35 cellular contexts compared by ENCODE assay signal in the genomic region with DNA sequence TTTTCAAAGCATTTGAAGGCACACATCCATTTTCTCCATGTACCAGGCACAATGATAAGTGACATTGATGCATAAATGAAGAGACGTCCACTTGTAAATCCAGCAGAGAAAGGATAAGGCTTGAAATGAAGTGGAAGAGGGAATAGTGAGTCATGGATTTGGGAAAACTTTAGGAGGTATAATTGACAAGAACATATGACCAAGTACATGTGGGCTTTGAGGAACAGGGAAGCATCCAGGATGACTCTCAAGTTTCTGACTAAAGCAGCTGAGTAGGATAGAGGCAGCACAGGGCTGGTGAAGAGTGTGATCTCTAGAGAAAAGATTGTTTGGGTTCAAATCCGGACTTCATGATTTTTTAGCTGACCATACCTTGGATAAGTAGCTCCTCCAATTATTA. TPM values are rescaled to one million over a fixed set of nuclear protein-coding genes. Genes with fewer than 3 reads are reported as not detected.
"Had no signal": no experiment of that assay in that cellular context is flagged by ENCODE, and none has a peak within 500 bp of the region (broad histone marks: within the 10 kb centered on the region; RNA-seq: fewer than 3 reads in every experiment).

No MANE protein-coding gene starts in this region.

- H3K4me1 ChIP-seq: breast epithelium, colonic mucosa, esophagus squamous epithelium, heart left ventricle had no signal

- H3K27ac Mint-ChIP-seq: activated CD4-positive, alpha-beta memory T cell treated with anti-CD3 and anti-CD28 coated beads, Interleukin-2, amount 10 ng/mL, durations not matched to agents 7 days and 5 days; activated CD4-positive, alpha-beta T cell treated with anti-CD3 and anti-CD28 coated beads for 36 hours; activated CD4-positive, alpha-beta T cell treated with anti-CD3 and anti-CD28 coated beads, Interleukin-2, amount 10 ng/mL, durations not matched to agents 24 days and 14 days; activated naive CD8-positive, alpha-beta T cell; activated T-helper 17 cell treated with anti-CD3 and anti-CD28 coated beads, Interleukin-2, amount 50 U/mL, for 72 hours; brain; T-helper 17 cell; T-helper 2 cell treated with Interferon-gamma antibody and Interleukin-4, amounts not matched to agents 5 μg/mL and 100 μg/mL, for 36 hours had no signal

- H3K27ac ChIP-seq: breast epithelium, cardiac muscle cell, colonic mucosa, epithelial cell of prostate, esophagus squamous epithelium, heart left ventricle, WERI-Rb-1 had no signal

- ATAC-seq: activated CD4-positive, alpha-beta T cell treated with anti-CD3 and anti-CD28 coated beads for 36 hours; activated T-cell treated with anti-CD3 and anti-CD28 coated beads, Interleukin-2, amount 50 U/mL, for 4 hours; activated T-helper 17 cell treated with anti-CD3 and anti-CD28 coated beads, Interleukin-2, amount 50 U/mL, for 72 hours; heart left ventricle; T-helper 17 cell had no signal

- DNase-seq: activated CD4-positive, alpha-beta memory T cell treated with anti-CD3 and anti-CD28 coated beads, Interleukin-2, amount 10 ng/mL, durations not matched to agents 7 days and 5 days; activated CD4-positive, alpha-beta T cell treated with anti-CD3 and anti-CD28 coated beads for 36 hours; activated CD4-positive, alpha-beta T cell treated with anti-CD3 and anti-CD28 coated beads, Interleukin-2, amount 10 ng/mL, durations not matched to agents 24 days and 14 days; activated CD4-positive, alpha-beta T cell treated with anti-CD3 and anti-CD28 coated beads, Interleukin-2, amount 50 U/mL, for 4 hours; activated CD4-positive, CD25-positive, alpha-beta regulatory T cell; activated CD4-positive, CD25-positive, alpha-beta regulatory T cell treated with anti-CD3 and anti-CD28 coated beads, Interleukin-2, amount 50 U/mL, for 72 hours; activated effector memory CD4-positive, alpha-beta T cell treated with Interleukin-2 at 50 U/mL for 16 hours; activated gamma-delta T cell treated with Interleukin-2 at 50 U/mL for 16 hours; activated naive CD4-positive, alpha-beta T cell treated with anti-CD3 and anti-CD28 coated beads, Interleukin-2, amount 50 U/mL, for 16 hours; activated naive CD4-positive, alpha-beta T cell treated with Interleukin-2 at 50 U/mL for 16 hours; activated T-cell treated with anti-CD3 and anti-CD28 coated beads, Interleukin-2, amount 50 U/mL, for 4 hours; amniotic stem cell; anterior cingulate cortex; central memory CD4-positive, alpha-beta T cell; cerebellar nuclear complex; colonic mucosa; effector CD8-positive, alpha-beta T cell; esophagus squamous epithelium; foreskin fibroblast; glutamatergic neuron; heart left ventricle; T-helper 1 cell; T-helper 17 cell; T1000; WERI-Rb-1 had no signal

- H3K27me3 ChIP-seq: breast epithelium, cardiac muscle cell, colonic mucosa, esophagus squamous epithelium, heart left ventricle had no signal

- H3K9me3 ChIP-seq: breast epithelium, colonic mucosa, esophagus squamous epithelium had no signal

- H3K4me1 Mint-ChIP-seq: activated CD4-positive, alpha-beta memory T cell treated with anti-CD3 and anti-CD28 coated beads, Interleukin-2, amount 10 ng/mL, durations not matched to agents 7 days and 5 days; activated CD4-positive, alpha-beta T cell treated with anti-CD3 and anti-CD28 coated beads for 36 hours; activated CD4-positive, alpha-beta T cell treated with anti-CD3 and anti-CD28 coated beads, Interleukin-2, amount 10 ng/mL, durations not matched to agents 24 days and 14 days; activated T-helper 17 cell treated with anti-CD3 and anti-CD28 coated beads, Interleukin-2, amount 50 U/mL, for 72 hours; brain; T-helper 17 cell had no signal

- H3K9me3 Mint-ChIP-seq: activated CD4-positive, alpha-beta memory T cell treated with anti-CD3 and anti-CD28 coated beads, Interleukin-2, amount 10 ng/mL, durations not matched to agents 7 days and 5 days; activated CD4-positive, alpha-beta T cell treated with anti-CD3 and anti-CD28 coated beads, Interleukin-2, amount 10 ng/mL, durations not matched to agents 24 days and 14 days had no signal

- H3K27me3 Mint-ChIP-seq: activated CD4-positive, alpha-beta memory T cell treated with anti-CD3 and anti-CD28 coated beads, Interleukin-2, amount 10 ng/mL, durations not matched to agents 7 days and 5 days; activated CD4-positive, alpha-beta T cell treated with anti-CD3 and anti-CD28 coated beads for 36 hours; activated CD4-positive, alpha-beta T cell treated with anti-CD3 and anti-CD28 coated beads, Interleukin-2, amount 10 ng/mL, durations not matched to agents 24 days and 14 days; activated naive CD8-positive, alpha-beta T cell; activated T-helper 17 cell treated with anti-CD3 and anti-CD28 coated beads, Interleukin-2, amount 50 U/mL, for 72 hours; brain; T-helper 17 cell had no signal

- H3K4me3 ChIP-seq: breast epithelium, cardiac muscle cell, colonic mucosa, esophagus squamous epithelium, heart left ventricle had no signal

- H3K36me3 Mint-ChIP-seq: activated naive CD8-positive, alpha-beta T cell; brain had no signal

- FAIRE-seq: endometrium, endothelial cell of umbilical vein, frontal cortex had no signal

- H3K4me3 Mint-ChIP-seq: activated CD4-positive, alpha-beta memory T cell treated with anti-CD3 and anti-CD28 coated beads, Interleukin-2, amount 10 ng/mL, durations not matched to agents 7 days and 5 days; activated CD4-positive, alpha-beta T cell treated with anti-CD3 and anti-CD28 coated beads for 36 hours; activated CD4-positive, alpha-beta T cell treated with anti-CD3 and anti-CD28 coated beads, Interleukin-2, amount 10 ng/mL, durations not matched to agents 24 days and 14 days; activated naive CD8-positive, alpha-beta T cell; activated T-cell treated with anti-CD3 and anti-CD28 coated beads, Interleukin-2, amount 50 U/mL, for 4 hours; activated T-helper 17 cell treated with anti-CD3 and anti-CD28 coated beads, Interleukin-2, amount 50 U/mL, for 72 hours; brain; T-helper 17 cell; T-helper 2 cell treated with Interferon-gamma antibody and Interleukin-4, amounts not matched to agents 5 μg/mL and 100 μg/mL, for 36 hours had no signal

- H3K36me3 ChIP-seq: breast epithelium, cardiac muscle cell, colonic mucosa, esophagus squamous epithelium, heart left ventricle, WERI-Rb-1 had no signal

RNA-seq across cellular contexts. Expression of a gene that starts 43.6 kb away (rescaled TPM):
- total RNA-seq: activated CD4-positive, alpha-beta memory T cell treated with anti-CD3 and anti-CD28 coated beads, Interleukin-2, amount 10 ng/mL, durations not matched to agents 7 days and 5 days; activated CD4-positive, alpha-beta T cell treated with anti-CD3 and anti-CD28 coated beads for 36 hours; activated CD4-positive, alpha-beta T cell treated with anti-CD3 and anti-CD28 coated beads, Interleukin-2, amount 10 ng/mL, durations not matched to agents 24 days and 14 days; activated T-helper 17 cell treated with anti-CD3 and anti-CD28 coated beads, Interleukin-2, amount 50 U/mL, for 72 hours; T-helper 17 cell had no signal
- polyA plus RNA-seq: heart left ventricle had no signal
